13 cellular contexts compared by ENCODE assay signal in the genomic region with DNA sequence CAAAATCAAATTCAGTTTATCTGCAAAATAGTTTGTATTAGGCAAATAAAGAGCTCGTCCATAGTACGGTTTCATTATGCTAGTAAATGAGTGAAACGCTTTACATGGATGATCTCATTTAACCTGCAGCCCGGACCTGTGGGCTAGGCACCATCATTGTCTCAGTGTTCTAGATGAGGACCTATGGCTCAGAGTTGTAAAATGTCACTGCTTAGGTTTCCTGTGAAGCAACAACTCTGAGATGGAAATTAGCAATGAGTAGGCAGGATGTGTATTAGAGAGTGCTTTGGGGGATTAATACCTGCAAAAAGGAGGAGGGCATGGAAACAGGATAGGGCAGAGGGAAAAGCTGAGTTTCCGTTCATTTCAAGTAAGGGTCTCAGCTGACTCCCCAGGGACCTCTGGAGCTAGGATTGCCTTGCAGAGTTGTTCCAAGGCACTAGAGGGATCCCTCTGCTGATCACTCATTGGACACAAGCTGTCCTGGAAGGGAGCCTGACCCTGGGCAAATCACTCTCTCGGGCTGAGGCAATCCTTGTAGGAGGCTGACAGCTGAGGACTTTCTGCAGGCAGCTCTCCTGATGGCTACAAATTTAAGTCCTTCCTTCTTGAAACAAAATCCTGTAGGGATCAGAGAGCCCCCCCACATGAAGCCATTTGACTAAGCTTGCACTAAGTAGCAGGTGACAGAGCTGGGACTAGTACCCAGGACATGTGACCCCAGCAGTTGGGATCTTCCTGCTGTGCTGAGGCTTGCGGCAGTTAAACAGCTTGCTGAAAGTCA. TPM values are rescaled to one million over a fixed set of nuclear protein-coding genes. Genes with fewer than 3 reads are reported as not detected.
DNase-seq lines count a peak whose midpoint lies in the region; ATAC-seq and TF ChIP-seq lines count a peak whose summit lies in the region.
"Had no signal": no experiment of that assay in that cellular context is flagged by ENCODE, and none has a peak within 500 bp of the region (broad histone marks: within the 10 kb centered on the region; RNA-seq: fewer than 3 reads in every experiment).

No MANE protein-coding gene starts in this region.

- H3K27ac Mint-ChIP-seq in osteocyte (ENCODE audit: unreplicated experiment), result no peak overlapping the region

- peaks cover 24% of the 10 kb centered on the region for H3K4me1 Mint-ChIP-seq in osteocyte (ENCODE audit: unreplicated experiment)

- no peak for ATAC-seq in HG02610 (IDR thresholded peaks at IDR 0.05; ENCODE audit: unreplicated experiment)
- ATAC-seq: stimulated activated naive CD8-positive, alpha-beta T cell treated with anti-CD3 and anti-CD28 coated beads, Interleukin-15, Interleukin-2, amounts not matched to agents 100 U/mL and 50 U/mL, for 24 hours had no signal

- H3K4me3 Mint-ChIP-seq in osteocyte (ENCODE audit: unreplicated experiment), result no peak overlapping the region
- H3K4me3 Mint-ChIP-seq: nephron had no signal

- H3K4me3 ChIP-seq in fibroblast of the aortic adventitia (ENCODE audit: low read depth, low read length), result no peak overlapping the region
- H3K4me3 ChIP-seq: adrenal gland had no signal

- no peaks in the 10 kb centered on the region for H3K27me3 Mint-ChIP-seq in osteocyte (ENCODE audit: unreplicated experiment)

- no peaks in the 10 kb centered on the region for H3K36me3 Mint-ChIP-seq in osteocyte (ENCODE audit: unreplicated experiment)

- H3K9me3 Mint-ChIP-seq in osteocyte (ENCODE audit: unreplicated experiment), result no peaks in the 10 kb centered on the region

- no peak for TF ChIP-seq CTCF in fibroblast of the aortic adventitia (IDR thresholded peaks at IDR 0.05; ENCODE audit: insufficient read depth, low read length)
- peak; percentile 25 for TF ChIP-seq CTCF in osteocyte (IDR thresholded peaks at IDR 0.05)

- DNase-seq in GM04503 (ENCODE audit: low read depth), result peak; percentile 4
- DNase-seq in NCI-H69 (lab: John Stamatoyannopoulos, UW), result peak; percentile 14
- DNase-seq in fibroblast of the aortic adventitia (ENCODE audit: low read depth), result peak; percentile 37
- DNase-seq in osteocyte (ENCODE audit: extremely low spot score, unreplicated experiment), result no peak
- no peak for DNase-seq in effector CD8-positive, alpha-beta T cell (lab: John Stamatoyannopoulos, UW)
- DNase-seq in HuH-7 (ENCODE audit: low spot score), result no peak
- DNase-seq in SW 1271 (lab: John Stamatoyannopoulos, UW), result no peak
- DNase-seq: stimulated activated CD4-positive, alpha-beta T cell treated with anti-CD3 and anti-CD28 coated beads, Interleukin-1b, Interleukin-23, amount 100 ng/mL, for 48 hours; stimulated activated naive CD8-positive, alpha-beta T cell treated with anti-CD3 and anti-CD28 coated beads, Interleukin-15, Interleukin-2, amounts not matched to agents 100 U/mL and 50 U/mL, for 24 hours; T-helper 2 cell had no signal

RNA-seq across cellular contexts. Expression of a gene that starts 58.8 kb away (rescaled TPM):
- 2.9 and 8.3 TPM in 2 replicates for total RNA-seq in fibroblast of the aortic adventitia (ENCODE audit: low replicate concordance)
- total RNA-seq in osteocyte, result 42.8 and 45.9 TPM in 2 replicates

Comparison
In these comparisons a context has a peak if more than half of its experiments do, and no peak if none do; other contexts are left out.
1. DNase-seq: peak in GM04503 (single experiment), NCI-H69 (single experiment) and fibroblast of the aortic adventitia (single experiment); none in osteocyte (single experiment), effector CD8-positive, alpha-beta T cell (single experiment), HuH-7 (single experiment) and SW 1271 (0 of 2).